In the genomic region with DNA sequence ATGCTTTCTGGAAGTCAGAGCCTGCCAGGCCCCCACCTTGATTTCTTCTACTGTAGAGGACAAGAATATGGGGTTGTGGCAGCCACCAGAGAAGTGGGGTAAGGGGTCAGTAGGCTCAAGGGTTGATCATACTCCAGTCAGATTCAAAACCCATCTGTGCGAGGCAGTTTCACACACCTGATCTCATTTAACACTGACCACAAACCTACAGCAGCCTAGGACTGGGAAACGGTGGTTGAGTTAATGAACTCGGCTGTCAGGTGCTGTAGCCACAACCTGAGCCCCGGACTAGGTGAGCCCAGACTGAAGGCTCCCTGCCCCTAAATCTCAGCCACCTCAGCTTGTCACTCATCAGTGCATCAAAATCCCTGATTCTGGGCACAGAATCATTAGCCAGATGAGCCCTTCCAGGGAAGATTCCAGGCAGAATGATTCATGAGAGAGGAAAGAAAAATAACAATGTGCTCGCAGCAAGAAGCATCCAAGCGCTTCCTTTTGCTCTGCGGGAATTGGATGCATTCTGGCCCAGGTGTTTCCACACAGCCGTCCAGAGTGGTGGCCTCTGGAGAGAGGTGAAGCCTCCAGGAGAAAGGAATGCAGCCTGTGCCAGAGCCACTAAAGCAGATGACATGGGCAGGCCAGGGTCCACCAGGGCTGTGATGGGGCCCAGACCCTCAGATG, we compare ENCODE assay signal across 12 cellular contexts.
DNase-seq lines count a peak whose midpoint lies in the region; ATAC-seq and TF ChIP-seq lines count a peak whose summit lies in the region.
"Had no signal": no experiment of that assay in that cellular context is flagged by ENCODE, and none has a peak within 500 bp of the region (broad histone marks: within the 10 kb centered on the region; RNA-seq: fewer than 3 reads in every experiment).

No MANE protein-coding gene starts in this region.

- peaks cover 0 to 18% (median 0%) of the 10 kb centered on the region in 11 donors for H3K9me3 ChIP-seq in heart right ventricle

- no peaks in the 10 kb centered on the region for H3K27me3 Mint-ChIP-seq in nephron (ENCODE audit: low read depth)

- 65 to 70% methylated on average over 8 of the region's 8 CpGs for WGBS in heart right ventricle, 2 donors

- DNase-seq in HK-2 (ENCODE audit: unreplicated experiment): peak; percentile 17
- DNase-seq in activated effector memory CD4-positive, alpha-beta T cell treated with anti-CD3 and anti-CD28 coated beads, Interleukin-2, amount 50 U/mL, for 16 hours: no peak
- DNase-seq in SIG-M5 treated with dmso at 0.1 percent for 504 hours (lab: John Stamatoyannopoulos, UW; ENCODE audit: unreplicated experiment): no peak
- no peak for DNase-seq in heart right ventricle
- DNase-seq in KG1 (lab: John Stamatoyannopoulos, UW): no peak
- DNase-seq: NCI-H187 treated with DMSO at 0.1 percent for 48 hours; stimulated activated CD4-positive, alpha-beta T cell treated with anti-CD3 and anti-CD28 coated beads, Interleukin-4, amount 100 ng/mL, for 4 hours had no signal

- peaks cover 0 to 13% (median 2%) of the 10 kb centered on the region in 9 donors for H3K4me1 ChIP-seq in heart right ventricle

- no peak overlapping the region for H3K4me3 Mint-ChIP-seq in nephron
- H3K4me3 Mint-ChIP-seq: central memory CD8-positive, alpha-beta T cell had no signal

- no peak overlapping the region for H3K4me3 ChIP-seq in heart right ventricle
- H3K4me3 ChIP-seq: SK-N-MC had no signal

- H3K36me3 ChIP-seq in heart right ventricle: no peaks in the 10 kb centered on the region

- H3K9me3 Mint-ChIP-seq in nephron: peaks cover 20% of the 10 kb centered on the region

- H3K36me3 Mint-ChIP-seq in nephron (ENCODE audit: low read depth): peaks cover 30% of the 10 kb centered on the region

- peaks cover 27% of the 10 kb centered on the region for H3K4me1 Mint-ChIP-seq in nephron

- no peak overlapping the region for H3K27ac ChIP-seq in heart right ventricle
- H3K27ac ChIP-seq: SK-N-MC had no signal

- peak; percentile 84 for ATAC-seq in GM18870 (IDR thresholded peaks at IDR 0.05; ENCODE audit: unreplicated experiment)
- peak; percentile 71 for ATAC-seq in HG02588 (IDR thresholded peaks at IDR 0.05; ENCODE audit: unreplicated experiment)
- ATAC-seq in heart right ventricle: no peak

- intact Hi-C loops in heart right ventricle (cut with DNase I): loop anchor here in 1 of 10 donors (10.0 kb wide), 1 partner anchor 97 kb away; the partner anchor contains the start of gene SRGAP3

- TF ChIP-seq CTCF in nephron (IDR thresholded peaks at IDR 0.05; ENCODE audit: unreplicated experiment in 3 of 3): no peak
- TF ChIP-seq CTCF in heart right ventricle (IDR thresholded peaks at IDR 0.05): no peak

- H3K27me3 ChIP-seq in heart right ventricle: no peaks in the 10 kb centered on the region

- H3K27ac Mint-ChIP-seq in nephron: peak overlapping the region; percentile 44 to 66 (median 62)

Comparison
In these comparisons a context has a peak if more than half of its experiments do, and no peak if none do; other contexts are left out.
1. ATAC-seq: peak in GM18870 (single experiment) and HG02588 (single experiment); none in heart right ventricle (0 of 8).